Comparison of ENCODE assay signal across 8 cellular contexts in the genomic region with DNA sequence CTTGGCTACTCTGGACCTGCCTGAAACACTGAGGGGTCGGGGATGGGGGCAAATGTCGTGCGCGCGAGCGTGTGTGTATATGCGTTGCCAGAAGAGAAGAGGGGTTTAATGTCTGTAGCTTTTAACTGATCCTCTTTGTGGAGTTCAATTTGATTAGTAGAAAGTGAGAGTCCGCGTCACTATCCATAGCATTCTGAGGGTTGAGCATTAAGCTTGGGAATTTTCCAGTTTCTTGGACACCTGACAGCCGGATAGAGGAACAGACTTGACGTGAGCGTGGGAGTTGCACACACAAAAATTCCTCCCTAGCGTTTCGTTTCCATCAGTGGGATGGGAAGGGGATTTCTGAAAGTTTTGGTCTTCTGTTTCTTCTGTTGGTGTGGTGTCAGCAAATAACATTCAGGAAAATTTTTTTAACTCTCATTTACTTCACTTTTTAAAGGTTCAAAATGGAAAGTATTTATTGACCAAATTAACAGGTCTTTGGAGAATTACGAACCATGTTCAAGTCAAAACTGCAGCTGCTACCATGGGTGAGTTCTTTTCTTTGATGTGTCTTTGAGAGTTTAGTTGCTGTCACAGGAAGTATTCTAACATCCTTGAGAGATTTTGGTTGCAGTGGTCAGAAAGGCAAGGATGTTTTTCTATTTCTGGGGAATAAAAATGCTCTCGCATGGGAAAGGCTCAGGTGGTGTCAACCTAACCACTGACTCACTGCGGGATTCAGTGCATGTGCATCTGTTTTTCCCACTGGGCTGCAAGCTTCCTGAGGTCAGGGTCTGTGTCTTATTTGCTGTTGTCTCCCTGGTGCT. TPM values are rescaled to one million over a fixed set of nuclear protein-coding genes. Genes with fewer than 3 reads are reported as not detected.
DNase-seq lines count a peak whose midpoint lies in the region; ATAC-seq, FAIRE-seq and TF ChIP-seq lines count a peak whose summit lies in the region.

No MANE protein-coding gene starts in this region.

- ATAC-seq in GM18505 (IDR thresholded peaks at IDR 0.05; ENCODE audit: unreplicated experiment) (peak; percentile 50), HG03432 (IDR thresholded peaks at IDR 0.05; ENCODE audit: unreplicated experiment) (peak; percentile 62), WTC11 (no peak), pancreas (peak; percentile 13 to 40 (median 36)), HG03469 (IDR thresholded peaks at IDR 0.05; ENCODE audit: unreplicated experiment) (no peak)

- intact Hi-C loops in pancreas (cut with DNase I) = no loop called here

- peaks cover 4 to 10% (median 9%) of the 10 kb centered on the region in 3 donors for H3K4me1 ChIP-seq in pancreas

- H3K27ac ChIP-seq in pancreas = peak overlapping the region; percentile 35 to 81 (median 72)

- DNase-seq in AG04449 (ENCODE audit: low read depth, low spot score) = no peak
- DNase-seq in WTC11 (ENCODE audit: low spot score) = no peak
- DNase-seq in glomerular visceral epithelial cell (ENCODE audit: extremely low spot score) = peak; percentile 18
- DNase-seq in pancreas = no peak
- no peak for DNase-seq in NCI-H1048 (lab: John Stamatoyannopoulos, UW)

- H3K27ac Mint-ChIP-seq in WTC11 = no peak overlapping the region

- CTCF ChIA-PET in AG04449 (lab: Yijun Ruan, JAX) = interaction anchor here (0.8 to 3.8 kb wide), 6 partner anchors 8 to 216 kb away, joined by 3 to 16 read pairs (median 4); no protein-coding TSS in a partner anchor
- CTCF ChIA-PET in WTC11 (lab: Charles Lee) = interaction anchor here (0.9 to 1.2 kb wide), 2 partner anchors 16 to 29 kb away, joined by 3 to 4 read pairs; a partner anchor contains a TSS

- peaks cover 11% of the 10 kb centered on the region for H3K36me3 Mint-ChIP-seq in WTC11

- no peaks in the 10 kb centered on the region for H3K27me3 Mint-ChIP-seq in WTC11 (ENCODE audit: low read depth)

- TF ChIP-seq CTCF in AG04449 (IDR thresholded peaks at IDR 0.05; ENCODE audit: insufficient read depth, low read length, missing control alignments) (no peak), WTC11 (IDR thresholded peaks at IDR 0.05) (no peak), pancreas (IDR thresholded peaks at IDR 0.05) (no peak)

- H3K9me3 ChIP-seq in pancreas = no peaks in the 10 kb centered on the region

- H3K9me3 Mint-ChIP-seq in WTC11 = no peaks in the 10 kb centered on the region

- H3K27me3 ChIP-seq in pancreas = no peaks in the 10 kb centered on the region

- peak overlapping the region; percentile 90 for H3K4me3 ChIP-seq in AG04449 (ENCODE audit: low read depth, low read length)
- H3K4me3 ChIP-seq in pancreas = peak overlapping the region; percentile 48 to 100 (median 100)

- H3K4me3 Mint-ChIP-seq in WTC11 = peak overlapping the region; percentile 93

- no peak for TF ChIP-seq POLR2A in GM18505 (IDR thresholded peaks at IDR 0.05; ENCODE audit: borderline replicate concordance, extremely low read depth, insufficient read depth, insufficient read length)

- H3K36me3 ChIP-seq in pancreas = peaks cover 0 to 4% (median 0%) of the 10 kb centered on the region in 3 donors

- 7 to 10% methylated on average over 17 of the region's 17 CpGs for WGBS in pancreas, 2 donors

- FAIRE-seq in pancreas (lab: Jason Lieb, UNC) = no peak

- POLR2A ChIA-PET in AG04449 (lab: Yijun Ruan, JAX) = interaction anchor here (0.5 to 1.5 kb wide), 3 partner anchors 25 to 41 kb away, joined by 3 to 4 read pairs (median 3); a partner anchor contains a TSS
- POLR2A ChIA-PET in WTC11 (lab: Charles Lee) = interaction anchor here (1.2 kb wide), 1 partner anchor 28 kb away, joined by 6 read pairs; no protein-coding TSS in a partner anchor

- H3K4me1 Mint-ChIP-seq in WTC11 = peaks cover 20% of the 10 kb centered on the region

TF ChIP-seq in WTC11, 78 proteins besides CTCF, POLR2A, EP300 and RAD21:
- TF ChIP-seq, protein P1, sequence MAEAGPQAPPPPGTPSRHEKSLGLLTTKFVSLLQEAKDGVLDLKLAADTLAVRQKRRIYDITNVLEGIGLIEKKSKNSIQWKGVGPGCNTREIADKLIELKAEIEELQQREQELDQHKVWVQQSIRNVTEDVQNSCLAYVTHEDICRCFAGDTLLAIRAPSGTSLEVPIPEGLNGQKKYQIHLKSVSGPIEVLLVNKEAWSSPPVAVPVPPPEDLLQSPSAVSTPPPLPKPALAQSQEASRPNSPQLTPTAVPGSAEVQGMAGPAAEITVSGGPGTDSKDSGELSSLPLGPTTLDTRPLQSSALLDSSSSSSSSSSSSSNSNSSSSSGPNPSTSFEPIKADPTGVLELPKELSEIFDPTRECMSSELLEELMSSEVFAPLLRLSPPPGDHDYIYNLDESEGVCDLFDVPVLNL (CRISPR knock-in tag; IDR thresholded peaks at IDR 0.05; ENCODE audit: borderline replicate concordance, low read depth) = no peak
- TF ChIP-seq OVOL2 (CRISPR knock-in tag; IDR thresholded peaks at IDR 0.05; ENCODE audit: borderline replicate concordance) = no peak
- TF ChIP-seq FOXK1 (CRISPR knock-in tag; IDR thresholded peaks at IDR 0.05) = no peak
- TF ChIP-seq ZNF138 (CRISPR knock-in tag; conservative IDR thresholded peaks at IDR 0.05) = no peak
- TF ChIP-seq CBFB (CRISPR knock-in tag; IDR thresholded peaks at IDR 0.05; ENCODE audit: low read depth) = no peak
- no peak for TF ChIP-seq ELF4 (CRISPR knock-in tag; IDR thresholded peaks at IDR 0.05; ENCODE audit: low read depth)
- no peak for TF ChIP-seq JUN (CRISPR knock-in tag; IDR thresholded peaks at IDR 0.05)
- no peak for TF ChIP-seq SMAD4 (CRISPR knock-in tag; IDR thresholded peaks at IDR 0.05)
- no peak for TF ChIP-seq IRF2 (CRISPR knock-in tag; IDR thresholded peaks at IDR 0.05; ENCODE audit: borderline replicate concordance, low read depth)
- TF ChIP-seq ZNF232 (CRISPR knock-in tag; IDR thresholded peaks at IDR 0.05) = no peak; the same call in 1 of the 2 replicates
- TF ChIP-seq, protein P2, sequence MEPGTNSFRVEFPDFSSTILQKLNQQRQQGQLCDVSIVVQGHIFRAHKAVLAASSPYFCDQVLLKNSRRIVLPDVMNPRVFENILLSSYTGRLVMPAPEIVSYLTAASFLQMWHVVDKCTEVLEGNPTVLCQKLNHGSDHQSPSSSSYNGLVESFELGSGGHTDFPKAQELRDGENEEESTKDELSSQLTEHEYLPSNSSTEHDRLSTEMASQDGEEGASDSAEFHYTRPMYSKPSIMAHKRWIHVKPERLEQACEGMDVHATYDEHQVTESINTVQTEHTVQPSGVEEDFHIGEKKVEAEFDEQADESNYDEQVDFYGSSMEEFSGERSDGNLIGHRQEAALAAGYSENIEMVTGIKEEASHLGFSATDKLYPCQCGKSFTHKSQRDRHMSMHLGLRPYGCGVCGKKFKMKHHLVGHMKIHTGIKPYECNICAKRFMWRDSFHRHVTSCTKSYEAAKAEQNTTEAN (CRISPR knock-in tag; IDR thresholded peaks at IDR 0.05) = no peak

RNA-seq across cellular contexts. Expression of a gene that starts 0.8 kb away (rescaled TPM):
- total RNA-seq in WTC11 (2021) = 14.2 to 22.8 TPM (median 21.3 TPM) in 3 replicates
- total RNA-seq in pancreas = 10 to 100 TPM in 3 of 6 donors, 1 to 10 TPM in 3; 6.6 to 13.8 (median 10.1) TPM
- 1 to 10 TPM; 5.8 to 7.3 TPM for polyA plus RNA-seq in pancreas

RNA-seq across cellular contexts. Expression of a gene that starts 6.2 kb away (rescaled TPM):
- total RNA-seq in WTC11 (2021) (44.5 to 48.9 TPM (median 46.7 TPM) in 3 replicates), pancreas (10 to 100 TPM; 19.4 to 41.4 (median 34.8) TPM)
- 10 to 100 TPM; 12.2 to 15.2 TPM for polyA plus RNA-seq in pancreas

RNA-seq across cellular contexts. Expression of a gene that starts 28.8 kb away (rescaled TPM):
- total RNA-seq in WTC11 (2021) = 114 to 121 TPM (median 116 TPM) in 3 replicates
- total RNA-seq in pancreas = 10 to 100 TPM; 28.8 to 50.7 (median 38.3) TPM
- 10 to 100 TPM; 28.9 to 48.5 TPM for polyA plus RNA-seq in pancreas

Comparison
In these comparisons a context has a peak if more than half of its experiments do, and no peak if none do; other contexts are left out.
1. ATAC-seq: peak in GM18505 (single experiment), HG03432 (single experiment) and pancreas (4 of 4); none in WTC11 (single experiment) and HG03469 (single experiment).